1 cellular context compared by ENCODE assay signal in the genomic region with DNA sequence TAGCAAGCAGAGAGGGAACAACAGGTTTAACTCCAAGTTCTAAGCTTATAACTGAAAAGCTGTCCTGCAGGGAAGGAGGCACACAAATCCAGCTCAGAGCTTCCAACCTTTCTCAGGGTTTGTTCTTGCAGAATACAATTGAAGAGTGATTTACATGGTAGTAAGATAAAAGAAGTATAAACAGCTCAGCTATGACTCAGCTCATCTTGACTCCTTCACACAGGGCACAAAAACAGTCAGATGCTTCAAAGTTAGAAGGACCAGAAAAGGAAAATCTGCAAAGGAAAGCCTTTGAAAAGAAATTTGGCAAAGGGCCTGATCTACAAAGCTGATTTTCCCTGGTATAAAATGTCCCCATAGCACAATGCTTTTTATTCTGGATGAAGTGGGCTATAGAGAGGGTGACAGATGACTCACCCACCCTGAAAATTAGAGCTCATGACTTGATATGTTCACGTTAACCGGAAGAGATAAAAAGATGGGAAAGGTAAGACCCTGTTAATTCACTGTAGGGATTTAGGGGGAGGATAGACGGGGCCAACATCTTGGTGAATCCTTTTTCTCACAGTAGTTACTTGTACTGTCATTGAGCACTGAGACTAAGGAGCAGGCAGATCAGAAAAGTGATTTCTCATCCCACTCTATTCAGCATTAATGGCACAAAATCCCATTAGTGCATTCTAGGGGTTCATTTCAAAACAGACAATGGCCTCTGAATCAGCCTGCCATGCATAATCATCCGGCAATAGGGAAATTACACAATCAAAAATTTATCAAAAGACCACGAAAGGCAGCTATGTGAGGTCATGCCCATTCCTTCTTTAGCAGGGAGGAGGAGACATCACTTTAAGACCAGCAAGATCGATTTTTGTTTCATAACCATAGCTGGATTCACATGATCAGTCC.
TF ChIP-seq lines count a peak whose summit lies in the region.

No MANE protein-coding gene starts in this region.

TF ChIP-seq in SK-N-SH, 30 proteins besides CTCF, POLR2A, EP300 and RAD21:
- no peak for TF ChIP-seq ZBTB33 (IDR thresholded peaks at IDR 0.05; ENCODE audit: borderline replicate concordance, low read depth)
- TF ChIP-seq TEAD4 (IDR thresholded peaks at IDR 0.05; ENCODE audit: borderline replicate concordance, insufficient read depth) = no peak
- no peak for TF ChIP-seq RCOR1 (IDR thresholded peaks at IDR 0.05; ENCODE audit: low read length)
- TF ChIP-seq FOXM1 (IDR thresholded peaks at IDR 0.05; ENCODE audit: low read depth) = no peak
- no peak for TF ChIP-seq EZH2phosphoT487 (IDR thresholded peaks at IDR 0.05; ENCODE audit: borderline replicate concordance, low read depth)
- TF ChIP-seq, protein P1, sequence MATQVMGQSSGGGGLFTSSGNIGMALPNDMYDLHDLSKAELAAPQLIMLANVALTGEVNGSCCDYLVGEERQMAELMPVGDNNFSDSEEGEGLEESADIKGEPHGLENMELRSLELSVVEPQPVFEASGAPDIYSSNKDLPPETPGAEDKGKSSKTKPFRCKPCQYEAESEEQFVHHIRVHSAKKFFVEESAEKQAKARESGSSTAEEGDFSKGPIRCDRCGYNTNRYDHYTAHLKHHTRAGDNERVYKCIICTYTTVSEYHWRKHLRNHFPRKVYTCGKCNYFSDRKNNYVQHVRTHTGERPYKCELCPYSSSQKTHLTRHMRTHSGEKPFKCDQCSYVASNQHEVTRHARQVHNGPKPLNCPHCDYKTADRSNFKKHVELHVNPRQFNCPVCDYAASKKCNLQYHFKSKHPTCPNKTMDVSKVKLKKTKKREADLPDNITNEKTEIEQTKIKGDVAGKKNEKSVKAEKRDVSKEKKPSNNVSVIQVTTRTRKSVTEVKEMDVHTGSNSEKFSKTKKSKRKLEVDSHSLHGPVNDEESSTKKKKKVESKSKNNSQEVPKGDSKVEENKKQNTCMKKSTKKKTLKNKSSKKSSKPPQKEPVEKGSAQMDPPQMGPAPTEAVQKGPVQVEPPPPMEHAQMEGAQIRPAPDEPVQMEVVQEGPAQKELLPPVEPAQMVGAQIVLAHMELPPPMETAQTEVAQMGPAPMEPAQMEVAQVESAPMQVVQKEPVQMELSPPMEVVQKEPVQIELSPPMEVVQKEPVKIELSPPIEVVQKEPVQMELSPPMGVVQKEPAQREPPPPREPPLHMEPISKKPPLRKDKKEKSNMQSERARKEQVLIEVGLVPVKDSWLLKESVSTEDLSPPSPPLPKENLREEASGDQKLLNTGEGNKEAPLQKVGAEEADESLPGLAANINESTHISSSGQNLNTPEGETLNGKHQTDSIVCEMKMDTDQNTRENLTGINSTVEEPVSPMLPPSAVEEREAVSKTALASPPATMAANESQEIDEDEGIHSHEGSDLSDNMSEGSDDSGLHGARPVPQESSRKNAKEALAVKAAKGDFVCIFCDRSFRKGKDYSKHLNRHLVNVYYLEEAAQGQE (IDR thresholded peaks at IDR 0.05; ENCODE audit: low read depth, low read length) = no peak
- TF ChIP-seq USF2 (IDR thresholded peaks at IDR 0.05; ENCODE audit: borderline replicate concordance, low read depth, low read length) = no peak
- no peak for TF ChIP-seq USF1 (IDR thresholded peaks at IDR 0.05; ENCODE audit: borderline replicate concordance, low read depth)
- no peak for TF ChIP-seq MXI1 (IDR thresholded peaks at IDR 0.05; ENCODE audit: low read depth, low read length)
- no peak for TF ChIP-seq GABPA (IDR thresholded peaks at IDR 0.05; ENCODE audit: low read depth)
- TF ChIP-seq MAX (IDR thresholded peaks at IDR 0.05; ENCODE audit: low read depth) = no peak
- TF ChIP-seq MEF2A (IDR thresholded peaks at IDR 0.05; ENCODE audit: borderline replicate concordance, low read depth) = no peak
- TF ChIP-seq POLR2AphosphoS5 (IDR thresholded peaks at IDR 0.05; ENCODE audit: low read depth, low read length) = no peak
- TF ChIP-seq TAF1 (IDR thresholded peaks at IDR 0.05; ENCODE audit: borderline replicate concordance, low read depth, low read length) = no peak
